31 cellular contexts compared by ENCODE assay signal in genomic region chr3:106056919-106057318, GRCh38.
"Had no signal": no experiment of that assay in that cellular context is flagged by ENCODE, and none has a peak within 500 bp of the region (broad histone marks: within the 10 kb centered on the region; RNA-seq: fewer than 3 reads in every experiment).

No MANE protein-coding gene starts in this region.

- H3K27me3 ChIP-seq: adrenal gland, body of pancreas, colonic mucosa, esophagus squamous epithelium had no signal

- H3K4me3 ChIP-seq: adrenal gland, body of pancreas, colonic mucosa, esophagus squamous epithelium had no signal

- H3K9me3 ChIP-seq: adrenal gland, body of pancreas, colonic mucosa, esophagus squamous epithelium had no signal

- H3K4me1 ChIP-seq: adrenal gland, body of pancreas, colonic mucosa, esophagus squamous epithelium had no signal

- FAIRE-seq: endometrium, endothelial cell of umbilical vein had no signal

- ATAC-seq: activated CD4-positive, CD25-positive, alpha-beta regulatory T cell treated with anti-CD3 and anti-CD28 coated beads, Interleukin-2, amount 50 U/mL, for 24 hours; activated CD8-positive, alpha-beta T cell treated with anti-CD3 and anti-CD28 coated beads for 36 hours; activated T-cell treated with anti-CD3 and anti-CD28 coated beads, Interleukin-2, amount 50 U/mL, for 4 hours; activated T-helper 17 cell treated with anti-CD3 and anti-CD28 coated beads, Interleukin-2, amount 50 U/mL, for 72 hours; body of pancreas; T-helper 17 cell had no signal

- H3K36me3 ChIP-seq: adrenal gland, colonic mucosa, esophagus squamous epithelium, WERI-Rb-1 had no signal

- H3K27ac ChIP-seq: adrenal gland, body of pancreas, colonic mucosa, epithelial cell of prostate, esophagus squamous epithelium, WERI-Rb-1 had no signal

- DNase-seq: activated B cell treated with CpG ODN at 0.5 μM for 24 hours; activated CD4-positive, alpha-beta T cell treated with anti-CD3 and anti-CD28 coated beads for 48 hours; activated CD4-positive, alpha-beta T cell treated with anti-CD3 and anti-CD28 coated beads, Interleukin-2, amount 50 U/mL, for 1 hour; activated CD4-positive, alpha-beta T cell treated with anti-CD3 and anti-CD28 coated beads, Interleukin-2, amount 50 U/mL, for 48 hours; activated CD8-positive, alpha-beta memory T cell treated with anti-CD3 and anti-CD28 coated beads for 24 hours; activated CD8-positive, alpha-beta T cell treated with anti-CD3 and anti-CD28 coated beads for 36 hours; activated effector memory CD4-positive, alpha-beta T cell treated with Interleukin-2 at 50 U/mL for 16 hours; activated gamma-delta T cell treated with Interleukin-2 at 50 U/mL for 16 hours; activated naive CD4-positive, alpha-beta T cell treated with anti-CD3 and anti-CD28 coated beads, Interleukin-2, amount 50 U/mL, for 16 hours; activated naive CD4-positive, alpha-beta T cell treated with Interleukin-2 at 50 U/mL for 16 hours; activated T-cell treated with anti-CD3 and anti-CD28 coated beads, Interleukin-2, amount 50 U/mL, for 4 hours; adrenal gland; amygdala; aorta; body of pancreas; central memory CD4-positive, alpha-beta T cell; cerebellar nuclear complex; colonic mucosa; effector CD8-positive, alpha-beta T cell; esophagus squamous epithelium; foreskin fibroblast; head of caudate nucleus; T-helper 1 cell; T-helper 17 cell; T1000; WERI-Rb-1 had no signal
